ENCODE assay signal across 7 cellular contexts in genomic region chr6:140441256-140441655, GRCh38.
A peak's percentile ranks its signal among the peaks of the same experiment; 100 is the strongest.
DNase-seq lines count a peak whose midpoint lies in the region; ATAC-seq, FAIRE-seq and TF ChIP-seq lines count a peak whose summit lies in the region.

No MANE protein-coding gene starts in this region.

- FAIRE-seq in HTR-8/SVneo (lab: Jason Lieb, UNC), result peak; percentile 33

- 38 to 65% (median 53%) methylated on average over 6 of the region's 6 CpGs for WGBS in adrenal gland, 4 donors

- no peak overlapping the region for H3K27ac Mint-ChIP-seq in stimulated activated effector memory CD8-positive, alpha-beta T cell treated with anti-CD3 and anti-CD28 coated beads, Interleukin-12 subunit alpha, Interleukin-12 subunit beta, amount 100 ng/mL, for 72 hours

- H3K36me3 ChIP-seq in adrenal gland (replicated peaks in 1 of 2), result no peaks in the 10 kb centered on the region

- no peaks in the 10 kb centered on the region for H3K4me1 Mint-ChIP-seq in stimulated activated effector memory CD8-positive, alpha-beta T cell treated with anti-CD3 and anti-CD28 coated beads, Interleukin-12 subunit alpha, Interleukin-12 subunit beta, amount 100 ng/mL, for 72 hours

- ATAC-seq in stimulated activated effector memory CD8-positive, alpha-beta T cell treated with anti-CD3 and anti-CD28 coated beads, Interleukin-12 subunit alpha, Interleukin-12 subunit beta, amount 100 ng/mL, for 72 hours, result peak; percentile 47
- ATAC-seq in HG02840 (IDR thresholded peaks at IDR 0.05; ENCODE audit: low FRiP score, unreplicated experiment) (no peak), HG02981 (IDR thresholded peaks at IDR 0.05; ENCODE audit: unreplicated experiment) (no peak)

- DNase-seq in GM04503 (ENCODE audit: low read depth) (peak; percentile 70), HTR-8/SVneo (ENCODE audit: insufficient read length, low spot score) (no peak), adrenal gland (peak; percentile 62 to 91 (median 78)), iPS DF 4.7 (ENCODE audit: extremely low read depth, low spot score) (peak; percentile 33)
- no peak for DNase-seq in stimulated activated effector memory CD8-positive, alpha-beta T cell treated with anti-CD3 and anti-CD28 coated beads, Interleukin-12 subunit alpha, Interleukin-12 subunit beta, amount 100 ng/mL, for 72 hours (ENCODE audit: low spot score in 2 of 2)

- H3K4me1 ChIP-seq in adrenal gland (replicated peaks in 1 of 2), result peaks cover 0 to 20% of the 10 kb centered on the region in 2 donors

- no peak overlapping the region for H3K4me3 ChIP-seq in adrenal gland

- TF ChIP-seq POLR2A in adrenal gland (IDR thresholded peaks at IDR 0.05), result no peak

- H3K4me3 Mint-ChIP-seq in stimulated activated effector memory CD8-positive, alpha-beta T cell treated with anti-CD3 and anti-CD28 coated beads, Interleukin-12 subunit alpha, Interleukin-12 subunit beta, amount 100 ng/mL, for 72 hours, result no peak overlapping the region

- no peak overlapping the region for H3K27ac ChIP-seq in adrenal gland

- H3K9me3 Mint-ChIP-seq in stimulated activated effector memory CD8-positive, alpha-beta T cell treated with anti-CD3 and anti-CD28 coated beads, Interleukin-12 subunit alpha, Interleukin-12 subunit beta, amount 100 ng/mL, for 72 hours, result no peaks in the 10 kb centered on the region

- no peaks in the 10 kb centered on the region for H3K36me3 Mint-ChIP-seq in stimulated activated effector memory CD8-positive, alpha-beta T cell treated with anti-CD3 and anti-CD28 coated beads, Interleukin-12 subunit alpha, Interleukin-12 subunit beta, amount 100 ng/mL, for 72 hours

- H3K27me3 ChIP-seq in adrenal gland, result no peaks in the 10 kb centered on the region

- intact Hi-C loops in adrenal gland (cut with DNase I), result no loop called here

- TF ChIP-seq CTCF in adrenal gland (IDR thresholded peaks at IDR 0.05), result peak; percentile 26 to 65 (median 57)

- no peaks in the 10 kb centered on the region for H3K9me3 ChIP-seq in adrenal gland (replicated peaks in 1 of 3)

Comparison
In these comparisons a context has a peak if more than half of its experiments do, and no peak if none do; other contexts are left out.
1. DNase-seq: peak in GM04503 (single experiment), adrenal gland (7 of 7) and iPS DF 4.7 (single experiment); none in HTR-8/SVneo (single experiment) and stimulated activated effector memory CD8-positive, alpha-beta T cell treated with anti-CD3 and anti-CD28 coated beads, Interleukin-12 subunit alpha, Interleukin-12 subunit beta, amount 100 ng/mL, for 72 hours (0 of 2).